24 cellular contexts compared by ENCODE assay signal in genomic region chr1:58950897-58951296, GRCh38.
A peak's percentile ranks its signal among the peaks of the same experiment; 100 is the strongest.
DNase-seq lines count a peak whose midpoint lies in the region; ATAC-seq and TF ChIP-seq lines count a peak whose summit lies in the region.
"Had no signal": no experiment of that assay in that cellular context is flagged by ENCODE, and none has a peak within 500 bp of the region (broad histone marks: within the 10 kb centered on the region; RNA-seq: fewer than 3 reads in every experiment).

No MANE protein-coding gene starts in this region.

- H3K4me3 ChIP-seq in H7 (ENCODE audit: insufficient read depth, low read depth, low read length) = no peak overlapping the region
- H3K4me3 ChIP-seq in stomach = no peak overlapping the region

- in situ Hi-C loops in SK-MEL-5 (cut with HindIII; ENCODE audit: low pct_unique_long_range_greater_than_20kb, low sequenced_read_pairs) = no loop called here

- no peak overlapping the region for H3K27ac Mint-ChIP-seq in activated CD8-positive, alpha-beta memory T cell treated with anti-CD3 and anti-CD28 coated beads, Interleukin-2, amount 10 ng/mL, durations not matched to agents 7 days and 5 days

- H3K4me3 Mint-ChIP-seq in activated CD8-positive, alpha-beta memory T cell treated with anti-CD3 and anti-CD28 coated beads, Interleukin-2, amount 10 ng/mL, durations not matched to agents 7 days and 5 days = no peak overlapping the region

- H3K36me3 Mint-ChIP-seq in activated CD8-positive, alpha-beta memory T cell treated with anti-CD3 and anti-CD28 coated beads, Interleukin-2, amount 10 ng/mL, durations not matched to agents 7 days and 5 days = peaks cover 12% of the 10 kb centered on the region

- CTCF ChIA-PET in activated CD8-positive, alpha-beta memory T cell treated with anti-CD3 and anti-CD28 coated beads, Interleukin-2, amount 10 ng/mL, durations not matched to agents 7 days and 5 days (lab: Charles Lee) = no interaction called here

- H3K27me3 ChIP-seq in H7 (ENCODE audit: control insufficient read depth, insufficient read depth, low read length) (no peaks in the 10 kb centered on the region), stomach (no peaks in the 10 kb centered on the region)

- no peak overlapping the region for H3K27ac ChIP-seq in stomach
- H3K27ac ChIP-seq: 22Rv1, HL-60 had no signal

- intact Hi-C loops in stomach (cut with DNase I; ENCODE audit: low total_unique reads) = no loop called here

- peaks cover 19% of the 10 kb centered on the region for H3K4me1 Mint-ChIP-seq in activated CD8-positive, alpha-beta memory T cell treated with anti-CD3 and anti-CD28 coated beads, Interleukin-2, amount 10 ng/mL, durations not matched to agents 7 days and 5 days

- H3K36me3 ChIP-seq in H7 (replicated peaks; ENCODE audit: control insufficient read depth, insufficient read depth, low read length) (no peaks in the 10 kb centered on the region), stomach (no peaks in the 10 kb centered on the region)

- 92 to 98% (median 96%) methylated on average over 7 of the region's 7 CpGs for whole genome bisulfite sequencing in stomach, 5 donors

- peak; percentile 30 for DNase-seq in activated CD8-positive, alpha-beta memory T cell treated with anti-CD3 and anti-CD28 coated beads, Interleukin-2, amount 10 ng/mL, durations not matched to agents 7 days and 5 days
- no peak for DNase-seq in activated CD8-positive, alpha-beta memory T cell treated with anti-CD3 and anti-CD28 coated beads, Interleukin-2, amount 50 U/mL, for 4 hours
- peak; percentile 3 for DNase-seq in SK-MEL-5 (ENCODE audit: low read depth, low spot score)
- peak; percentile 2 for DNase-seq in iPS DF 4.7 (ENCODE audit: extremely low read depth, low spot score)
- DNase-seq in NCI-H128 (lab: John Stamatoyannopoulos, UW; ENCODE audit: unreplicated experiment) = no peak
- DNase-seq in H7 = no peak
- DNase-seq in stomach = no peak
- DNase-seq: ACHN, Calu3, DMS79 treated with DMSO at 0.1 percent for 48 hours, GF-D8, HCEC 1CT, Karpas-422, MV-4-11, NCI-H1105, NCI-H146, NCI-H1930, NCI-H2107, NCI-H524, NCI-H774, PC-3 had no signal

- H3K9me3 ChIP-seq in stomach = no peaks in the 10 kb centered on the region

- TF ChIP-seq CTCF in stomach (IDR thresholded peaks at IDR 0.05) = no peak

- no peaks in the 10 kb centered on the region for H3K27me3 Mint-ChIP-seq in activated CD8-positive, alpha-beta memory T cell treated with anti-CD3 and anti-CD28 coated beads, Interleukin-2, amount 10 ng/mL, durations not matched to agents 7 days and 5 days

- no peak for ATAC-seq in activated CD8-positive, alpha-beta memory T cell treated with anti-CD3 and anti-CD28 coated beads, Interleukin-2, amount 10 ng/mL, durations not matched to agents 7 days and 5 days
- ATAC-seq in HG03139 (IDR thresholded peaks at IDR 0.05; ENCODE audit: unreplicated experiment) = no peak
- ATAC-seq: PC-3 had no signal

- TF ChIP-seq POLR2A in stomach (IDR thresholded peaks at IDR 0.05) = no peak

- no peak for TF ChIP-seq EP300 in stomach (IDR thresholded peaks at IDR 0.05)

- H3K4me1 ChIP-seq in stomach = no peaks in the 10 kb centered on the region

- H3K9me3 Mint-ChIP-seq in activated CD8-positive, alpha-beta memory T cell treated with anti-CD3 and anti-CD28 coated beads, Interleukin-2, amount 10 ng/mL, durations not matched to agents 7 days and 5 days (ENCODE audit: low read depth) = peaks cover 3% of the 10 kb centered on the region

Comparison
In these comparisons a context has a peak if more than half of its experiments do, and no peak if none do; other contexts are left out.
1. DNase-seq: peak in activated CD8-positive, alpha-beta memory T cell treated with anti-CD3 and anti-CD28 coated beads, Interleukin-2, amount 10 ng/mL, durations not matched to agents 7 days and 5 days (single experiment), SK-MEL-5 (single experiment) and iPS DF 4.7 (single experiment); none in activated CD8-positive, alpha-beta memory T cell treated with anti-CD3 and anti-CD28 coated beads, Interleukin-2, amount 50 U/mL, for 4 hours (single experiment), NCI-H128 (single experiment), H7 (single experiment) and stomach (single experiment).